ENCODE assay signal across 26 cellular contexts in the genomic region with DNA sequence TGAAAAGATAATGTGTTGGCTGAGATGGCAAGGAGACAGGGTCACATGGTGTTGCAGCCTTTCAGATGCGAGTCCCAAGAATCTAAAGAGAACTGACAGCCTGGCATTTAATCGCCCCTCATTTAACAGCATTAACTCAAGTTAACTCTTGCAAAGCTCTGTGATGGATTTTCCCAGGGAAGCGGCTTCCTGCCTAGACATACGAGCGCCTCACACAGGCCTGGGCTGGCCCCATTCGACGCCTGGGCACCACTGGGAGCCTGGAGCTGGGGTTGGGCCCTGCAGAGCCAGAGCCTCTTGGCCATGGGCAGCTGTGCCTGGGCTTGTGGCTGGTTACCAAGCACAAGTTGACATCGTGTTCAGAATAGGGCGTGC.
DNase-seq lines count a peak whose midpoint lies in the region; ATAC-seq, FAIRE-seq and TF ChIP-seq lines count a peak whose summit lies in the region.
"Had no signal": no experiment of that assay in that cellular context is flagged by ENCODE, and none has a peak within 500 bp of the region (broad histone marks: within the 10 kb centered on the region; RNA-seq: fewer than 3 reads in every experiment).

No MANE protein-coding gene starts in this region.

- no peak overlapping the region for H3K9ac ChIP-seq in NT2/D1 (ENCODE audit: insufficient read length, low read depth)

- H3K27ac ChIP-seq in pancreas = no peak overlapping the region
- H3K27ac ChIP-seq: cardiac muscle cell, SK-N-MC, upper lobe of left lung had no signal

- TF ChIP-seq CTCF in pancreas (IDR thresholded peaks at IDR 0.05) = no peak

- peak; percentile 25 for DNase-seq in DMS53 (lab: John Stamatoyannopoulos, UW)
- DNase-seq in DMS53 treated with DMSO at 0.1 percent for 48 hours (lab: John Stamatoyannopoulos, UW; ENCODE audit: unreplicated experiment) = no peak
- peak; percentile 39 for DNase-seq in NT2/D1 (ENCODE audit: low read depth, low spot score)
- peak; percentile 66 for DNase-seq in islet precursor cell
- DNase-seq in retina = peak; percentile 76
- DNase-seq in stimulated activated naive CD4-positive, alpha-beta T cell treated with Interleukin-2 at 50 U/mL for 16 hours (lab: John Stamatoyannopoulos, UW) = no peak
- no peak for DNase-seq in NCI-H187 (lab: John Stamatoyannopoulos, UW)
- no peak for DNase-seq in pancreas
- DNase-seq: 8988T; activated CD4-positive, alpha-beta memory T cell treated with anti-CD3 and anti-CD28 coated beads, Interleukin-2, amount 10 ng/mL, durations not matched to agents 7 days and 5 days; activated CD4-positive, CD25-positive, alpha-beta regulatory T cell; activated naive CD4-positive, alpha-beta T cell treated with Interleukin-2 at 50 U/mL for 16 hours; activated T-cell treated with anti-CD3 and anti-CD28 coated beads, Interleukin-2, amount 50 U/mL, for 4 hours; amygdala; foreskin melanocyte; GDM1; GOT3; hypothalamus; kidney; naive thymus-derived CD4-positive, alpha-beta T cell; NCI-H1436 treated with DMSO at 0.1 percent for 48 hours; stimulated activated CD4-positive, alpha-beta T cell treated with anti-CD3 and anti-CD28 coated beads, Interleukin-4, amount 100 ng/mL, for 4 hours had no signal

- 86 to 87% methylated on average over 9 of the region's 9 CpGs for WGBS in pancreas, 2 donors

- H3K9me3 ChIP-seq in NT2/D1 (ENCODE audit: insufficient read depth, low read length) (no peaks in the 10 kb centered on the region), pancreas (no peaks in the 10 kb centered on the region)
- H3K9me3 ChIP-seq: upper lobe of left lung had no signal

- H3K27me3 ChIP-seq in NT2/D1 (ENCODE audit: insufficient read depth, insufficient read length) = no peaks in the 10 kb centered on the region
- no peaks in the 10 kb centered on the region for H3K27me3 ChIP-seq in pancreas
- H3K27me3 ChIP-seq: cardiac muscle cell, upper lobe of left lung had no signal

- no peak for ATAC-seq in pancreas
- ATAC-seq: activated T-cell treated with anti-CD3 and anti-CD28 coated beads, Interleukin-2, amount 50 U/mL, for 4 hours; naive thymus-derived CD4-positive, alpha-beta T cell had no signal

- intact Hi-C loops in pancreas (cut with DNase I) = no loop called here

- H3K4me3 ChIP-seq in NT2/D1 (ENCODE audit: insufficient read length, low read depth) = no peak overlapping the region
- H3K4me3 ChIP-seq in pancreas = no peak overlapping the region
- H3K4me3 ChIP-seq: cardiac muscle cell, SK-N-MC, upper lobe of left lung had no signal

- H3K36me3 ChIP-seq in NT2/D1 (ENCODE audit: insufficient read depth, insufficient read length, low read length) (no peaks in the 10 kb centered on the region), pancreas (no peaks in the 10 kb centered on the region)
- H3K36me3 ChIP-seq: cardiac muscle cell, upper lobe of left lung had no signal

- H3K4me1 ChIP-seq in NT2/D1 (ENCODE audit: insufficient read depth, insufficient read length) (peaks cover 5% of the 10 kb centered on the region), pancreas (no peaks in the 10 kb centered on the region)

- no peak for FAIRE-seq in pancreas (lab: Jason Lieb, UNC)
- FAIRE-seq: kidney, RCC 7860 had no signal

Comparison
In these comparisons a context has a peak if more than half of its experiments do, and no peak if none do; other contexts are left out.
1. DNase-seq: peak in DMS53 (single experiment), NT2/D1 (single experiment), islet precursor cell (single experiment) and retina (single experiment); none in DMS53 treated with DMSO at 0.1 percent for 48 hours (single experiment), stimulated activated naive CD4-positive, alpha-beta T cell treated with Interleukin-2 at 50 U/mL for 16 hours (single experiment), NCI-H187 (0 of 2) and pancreas (0 of 6).